ENCODE assay signal across 15 cellular contexts in the genomic region with DNA sequence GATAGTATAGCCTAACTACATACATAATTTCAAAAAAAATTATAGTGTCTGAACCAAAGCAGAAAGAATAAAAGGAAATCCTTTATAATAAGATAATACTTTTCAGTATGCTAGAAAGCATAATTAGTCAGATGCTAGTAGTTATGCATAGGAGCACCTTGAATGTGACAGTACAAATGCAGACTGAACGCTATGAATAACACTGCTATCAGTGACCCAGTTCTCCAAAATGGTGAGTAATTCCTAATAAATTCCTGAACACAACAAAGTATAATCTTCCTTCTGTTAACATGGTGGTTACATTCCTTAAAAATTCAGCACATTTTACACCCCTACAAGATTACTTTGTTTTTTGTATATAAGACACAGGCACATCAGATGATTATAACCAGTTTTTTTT. TPM values are rescaled to one million over a fixed set of nuclear protein-coding genes. Genes with fewer than 3 reads are reported as not detected.
DNase-seq lines count a peak whose midpoint lies in the region; ATAC-seq and TF ChIP-seq lines count a peak whose summit lies in the region.
"Had no signal": no experiment of that assay in that cellular context is flagged by ENCODE, and none has a peak within 500 bp of the region (broad histone marks: within the 10 kb centered on the region; RNA-seq: fewer than 3 reads in every experiment).

No MANE protein-coding gene starts in this region.

- peaks cover 42% of the 10 kb centered on the region for H3K4me1 Mint-ChIP-seq in activated CD4-positive, alpha-beta T cell treated with anti-CD3 and anti-CD28 coated beads for 36 hours
- H3K4me1 Mint-ChIP-seq in activated CD8-positive, alpha-beta T cell treated with anti-CD3 and anti-CD28 coated beads for 36 hours (ENCODE audit: low read depth): peaks cover 41% of the 10 kb centered on the region
- H3K4me1 Mint-ChIP-seq in natural killer cell treated with Interleukin-12 subunit alpha and Interleukin-12 subunit beta and Interleukin-15 and Interleukin-18, amount 100 ng/mL, for 72 hours (ENCODE audit: low read depth in 2 of 2): peaks cover 43 to 47% of the 10 kb centered on the region in 2 donors

- H3K4me1 ChIP-seq in lower lobe of right lung: peaks cover 29% of the 10 kb centered on the region

- no peak for ATAC-seq in activated CD4-positive, alpha-beta T cell treated with anti-CD3 and anti-CD28 coated beads for 36 hours
- no peak for ATAC-seq in activated CD8-positive, alpha-beta T cell treated with anti-CD3 and anti-CD28 coated beads for 36 hours
- no peak for ATAC-seq in natural killer cell treated with Interleukin-12 subunit alpha and Interleukin-12 subunit beta and Interleukin-15 and Interleukin-18, amount 100 ng/mL, for 72 hours
- no peak for ATAC-seq in lower lobe of right lung
- ATAC-seq: esophagus mucosa, psoas muscle had no signal

- H3K9me3 ChIP-seq in lower lobe of right lung: no peaks in the 10 kb centered on the region
- H3K9me3 ChIP-seq: psoas muscle, SJSA1 had no signal

- no peak overlapping the region for H3K27ac ChIP-seq in lower lobe of right lung
- H3K27ac ChIP-seq: SJSA1 had no signal

- peaks cover 33% of the 10 kb centered on the region for H3K36me3 Mint-ChIP-seq in activated CD4-positive, alpha-beta T cell treated with anti-CD3 and anti-CD28 coated beads for 36 hours (ENCODE audit: low read depth)
- H3K36me3 Mint-ChIP-seq in activated CD8-positive, alpha-beta T cell treated with anti-CD3 and anti-CD28 coated beads for 36 hours (ENCODE audit: low read depth): peaks cover 37% of the 10 kb centered on the region
- H3K36me3 Mint-ChIP-seq in natural killer cell treated with Interleukin-12 subunit alpha and Interleukin-12 subunit beta and Interleukin-15 and Interleukin-18, amount 100 ng/mL, for 72 hours: peaks cover 10% of the 10 kb centered on the region

- intact Hi-C loops in activated CD4-positive, alpha-beta T cell treated with anti-CD3 and anti-CD28 coated beads for 36 hours (cut with DNase I, micrococcal nuclease): no loop called here
- intact Hi-C loops in activated CD8-positive, alpha-beta T cell treated with anti-CD3 and anti-CD28 coated beads for 36 hours (cut with micrococcal nuclease): no loop called here
- intact Hi-C loops in lower lobe of right lung (cut with DNase I): no loop called here

- no peaks in the 10 kb centered on the region for H3K9me3 Mint-ChIP-seq in activated CD4-positive, alpha-beta T cell treated with anti-CD3 and anti-CD28 coated beads for 36 hours (ENCODE audit: low read depth)
- H3K9me3 Mint-ChIP-seq in activated CD8-positive, alpha-beta T cell treated with anti-CD3 and anti-CD28 coated beads for 36 hours: no peaks in the 10 kb centered on the region
- H3K9me3 Mint-ChIP-seq in natural killer cell treated with Interleukin-12 subunit alpha and Interleukin-12 subunit beta and Interleukin-15 and Interleukin-18, amount 100 ng/mL, for 72 hours: no peaks in the 10 kb centered on the region
- H3K9me3 Mint-ChIP-seq: dendritic cell treated with granulocyte-macrophage colony-stimulating factor and Interleukin-4, amounts not matched to agents 40 ng/mL and 50 ng/mL, for 4 days had no signal

- no peak overlapping the region for H3K4me3 ChIP-seq in lower lobe of right lung

- DNase-seq in activated CD4-positive, alpha-beta T cell treated with anti-CD3 and anti-CD28 coated beads for 36 hours: no peak
- DNase-seq in activated CD4-positive, alpha-beta T cell treated with anti-CD3 and anti-CD28 coated beads for 48 hours: no peak
- DNase-seq in EL (peak; percentile 16), NCI-H524 (lab: John Stamatoyannopoulos, UW) (no peak), lower lobe of right lung (no peak)
- no peak for DNase-seq in activated CD8-positive, alpha-beta T cell treated with anti-CD3 and anti-CD28 coated beads for 36 hours
- DNase-seq in natural killer cell treated with Interleukin-12 subunit alpha and Interleukin-12 subunit beta and Interleukin-15 and Interleukin-18, amount 100 ng/mL, for 72 hours (ENCODE audit: low spot score): no peak
- no peak for DNase-seq in stimulated activated CD4-positive, alpha-beta T cell treated with anti-CD3 and anti-CD28 coated beads, Interleukin-4, amount 100 ng/mL, for 24 hours
- DNase-seq: head of caudate nucleus, midbrain, psoas muscle had no signal

- CTCF ChIA-PET in activated CD4-positive, alpha-beta T cell treated with anti-CD3 and anti-CD28 coated beads for 36 hours (lab: Charles Lee): interaction anchor here (7.1 kb wide), 1 partner anchor 13 kb away, joined by 49 read pairs; no protein-coding TSS in a partner anchor
- CTCF ChIA-PET in activated CD8-positive, alpha-beta T cell treated with anti-CD3 and anti-CD28 coated beads for 36 hours (lab: Charles Lee): interaction anchor here (6.4 kb wide), 1 partner anchor 12 kb away, joined by 68 read pairs; no protein-coding TSS in a partner anchor

- H3K27ac Mint-ChIP-seq in activated CD4-positive, alpha-beta T cell treated with anti-CD3 and anti-CD28 coated beads for 36 hours: no peak overlapping the region
- no peak overlapping the region for H3K27ac Mint-ChIP-seq in activated CD8-positive, alpha-beta T cell treated with anti-CD3 and anti-CD28 coated beads for 36 hours
- H3K27ac Mint-ChIP-seq in natural killer cell treated with Interleukin-12 subunit alpha and Interleukin-12 subunit beta and Interleukin-15 and Interleukin-18, amount 100 ng/mL, for 72 hours: peak overlapping the region in 1 of 2 donors; percentile 95

- POLR2A ChIA-PET in activated CD4-positive, alpha-beta T cell treated with anti-CD3 and anti-CD28 coated beads for 36 hours (lab: Charles Lee): no interaction called here
- POLR2A ChIA-PET in activated CD8-positive, alpha-beta T cell treated with anti-CD3 and anti-CD28 coated beads for 36 hours (lab: Charles Lee): no interaction called here

- H3K4me3 Mint-ChIP-seq in activated CD4-positive, alpha-beta T cell treated with anti-CD3 and anti-CD28 coated beads for 36 hours: peak overlapping the region; percentile 98
- H3K4me3 Mint-ChIP-seq in activated CD8-positive, alpha-beta T cell treated with anti-CD3 and anti-CD28 coated beads for 36 hours: peak overlapping the region; percentile 23
- peak overlapping the region; percentile 98 for H3K4me3 Mint-ChIP-seq in natural killer cell treated with Interleukin-12 subunit alpha and Interleukin-12 subunit beta and Interleukin-15 and Interleukin-18, amount 100 ng/mL, for 72 hours
- H3K4me3 Mint-ChIP-seq: dendritic cell treated with granulocyte-macrophage colony-stimulating factor and Interleukin-4, amounts not matched to agents 40 ng/mL and 50 ng/mL, for 4 days had no signal

- TF ChIP-seq CTCF in activated CD8-positive, alpha-beta T cell treated with anti-CD3 and anti-CD28 coated beads for 36 hours (IDR thresholded peaks at IDR 0.05): no peak
- no peak for TF ChIP-seq CTCF in lower lobe of right lung (IDR thresholded peaks at IDR 0.05)

- H3K27me3 Mint-ChIP-seq in activated CD4-positive, alpha-beta T cell treated with anti-CD3 and anti-CD28 coated beads for 36 hours: no peaks in the 10 kb centered on the region
- no peaks in the 10 kb centered on the region for H3K27me3 Mint-ChIP-seq in activated CD8-positive, alpha-beta T cell treated with anti-CD3 and anti-CD28 coated beads for 36 hours
- H3K27me3 Mint-ChIP-seq in natural killer cell treated with Interleukin-12 subunit alpha and Interleukin-12 subunit beta and Interleukin-15 and Interleukin-18, amount 100 ng/mL, for 72 hours: no peaks in the 10 kb centered on the region

- peaks cover 17% of the 10 kb centered on the region for H3K36me3 ChIP-seq in lower lobe of right lung

- no peaks in the 10 kb centered on the region for H3K27me3 ChIP-seq in lower lobe of right lung (ENCODE audit: low read depth)
- H3K27me3 ChIP-seq: SJSA1 had no signal

RNA-seq across cellular contexts. Expression of a gene that starts 1.2 kb away (rescaled TPM):
- 10 to 100 TPM; 20.7 to 27.3 TPM for total RNA-seq in activated CD4-positive, alpha-beta T cell treated with anti-CD3 and anti-CD28 coated beads for 36 hours
- total RNA-seq in activated CD8-positive, alpha-beta T cell treated with anti-CD3 and anti-CD28 coated beads for 36 hours: 10 to 100 TPM; 23.7 to 27.3 TPM
- total RNA-seq in natural killer cell treated with Interleukin-12 subunit alpha and Interleukin-12 subunit beta and Interleukin-15 and Interleukin-18, amount 100 ng/mL, for 72 hours: 10 to 100 TPM; 54.6 to 67.6 TPM
- total RNA-seq in lower lobe of right lung: 34.7 TPM

RNA-seq across cellular contexts. Expression of a gene that starts 4.1 kb away (rescaled TPM):
- total RNA-seq in activated CD4-positive, alpha-beta T cell treated with anti-CD3 and anti-CD28 coated beads for 36 hours: 10 to 100 TPM; 48.4 to 49.0 TPM
- 10 to 100 TPM; 48.1 to 56.2 TPM for total RNA-seq in activated CD8-positive, alpha-beta T cell treated with anti-CD3 and anti-CD28 coated beads for 36 hours
- total RNA-seq in natural killer cell treated with Interleukin-12 subunit alpha and Interleukin-12 subunit beta and Interleukin-15 and Interleukin-18, amount 100 ng/mL, for 72 hours: 100 to 1,000 TPM in 1 of 2 donors, 10 to 100 TPM in 1; 68.4 to 118 TPM
- total RNA-seq in lower lobe of right lung: 23.3 TPM

RNA-seq across cellular contexts. Expression of a gene that starts 17.4 kb away (rescaled TPM):
- total RNA-seq in activated CD4-positive, alpha-beta T cell treated with anti-CD3 and anti-CD28 coated beads for 36 hours: 1 to 10 TPM; 4.1 to 4.8 TPM
- 1 to 10 TPM; 8.2 to 8.9 TPM for total RNA-seq in activated CD8-positive, alpha-beta T cell treated with anti-CD3 and anti-CD28 coated beads for 36 hours
- 1 to 10 TPM in 1 of 2 donors, under 1 TPM in 1; 0.93 to 1.2 TPM for total RNA-seq in natural killer cell treated with Interleukin-12 subunit alpha and Interleukin-12 subunit beta and Interleukin-15 and Interleukin-18, amount 100 ng/mL, for 72 hours
- 53.1 TPM for total RNA-seq in lower lobe of right lung

RNA-seq across cellular contexts. Expression of a gene that starts 20.8 kb away (rescaled TPM):
- not detected for total RNA-seq in activated CD4-positive, alpha-beta T cell treated with anti-CD3 and anti-CD28 coated beads for 36 hours
- total RNA-seq in activated CD8-positive, alpha-beta T cell treated with anti-CD3 and anti-CD28 coated beads for 36 hours: not detected
- total RNA-seq in natural killer cell treated with Interleukin-12 subunit alpha and Interleukin-12 subunit beta and Interleukin-15 and Interleukin-18, amount 100 ng/mL, for 72 hours: not detected
- total RNA-seq in lower lobe of right lung: not detected
- total RNA-seq: A172, esophagus mucosa, SJSA1 had no signal

RNA-seq across cellular contexts. Expression of a gene that starts 44.0 kb away (rescaled TPM):
- total RNA-seq in activated CD4-positive, alpha-beta T cell treated with anti-CD3 and anti-CD28 coated beads for 36 hours: not detected
- total RNA-seq in activated CD8-positive, alpha-beta T cell treated with anti-CD3 and anti-CD28 coated beads for 36 hours: not detected
- not detected for total RNA-seq in natural killer cell treated with Interleukin-12 subunit alpha and Interleukin-12 subunit beta and Interleukin-15 and Interleukin-18, amount 100 ng/mL, for 72 hours
- not detected for total RNA-seq in lower lobe of right lung
- total RNA-seq: A172, esophagus mucosa, SJSA1 had no signal

Comparison
In these comparisons a context has a peak if more than half of its experiments do, and no peak if none do; other contexts are left out.
1. H3K4me3 Mint-ChIP-seq: peak in every context shown above with its lines; median percentile 98 in activated CD4-positive, alpha-beta T cell treated with anti-CD3 and anti-CD28 coated beads for 36 hours; 98 in natural killer cell treated with Interleukin-12 subunit alpha and Interleukin-12 subunit beta and Interleukin-15 and Interleukin-18, amount 100 ng/mL, for 72 hours; 23 in activated CD8-positive, alpha-beta T cell treated with anti-CD3 and anti-CD28 coated beads for 36 hours.